ENCODE assay signal across 8 cellular contexts in the genomic region with DNA sequence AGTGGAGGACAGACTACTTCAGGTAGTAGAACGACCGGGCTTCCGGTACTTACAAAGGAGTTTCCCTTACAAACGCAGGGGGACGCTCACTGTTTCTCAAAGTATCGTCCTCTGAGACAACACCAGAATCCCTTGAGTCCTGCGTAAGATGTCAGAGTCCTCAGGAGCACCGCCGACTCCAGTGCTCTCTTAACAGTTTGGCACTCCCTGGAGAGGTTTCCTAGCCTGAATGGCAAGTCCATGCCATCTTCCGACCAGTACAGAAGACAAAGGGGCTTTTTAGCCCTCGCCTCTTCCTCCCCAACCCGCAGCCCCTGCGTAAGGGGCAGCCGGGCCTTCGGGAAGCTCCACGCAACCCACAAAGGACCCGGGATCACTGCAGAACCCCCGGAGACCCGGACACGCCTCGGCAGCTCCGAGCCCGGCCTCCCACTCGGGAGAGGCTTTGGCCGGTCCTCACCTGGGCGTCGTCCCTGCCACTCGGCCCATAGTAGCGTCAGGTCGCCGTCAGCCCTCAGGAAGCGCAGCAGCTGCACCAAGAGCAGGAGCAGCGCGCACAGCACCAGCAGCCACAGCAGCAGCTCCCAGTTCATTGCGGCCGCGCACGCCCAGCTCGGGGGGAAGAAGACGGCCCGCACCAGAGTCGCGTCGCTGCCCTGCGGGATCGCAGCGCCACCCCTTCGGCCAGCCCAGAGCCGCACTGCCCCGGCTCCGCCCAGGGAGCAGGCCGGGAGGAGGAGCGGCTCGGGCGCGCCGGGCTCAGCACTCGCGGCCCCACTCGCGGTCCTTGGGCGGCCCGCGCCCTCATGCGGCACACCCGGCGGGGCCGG.
DNase-seq lines count a peak whose midpoint lies in the region; ATAC-seq and TF ChIP-seq lines count a peak whose summit lies in the region.

A gene with protein sequence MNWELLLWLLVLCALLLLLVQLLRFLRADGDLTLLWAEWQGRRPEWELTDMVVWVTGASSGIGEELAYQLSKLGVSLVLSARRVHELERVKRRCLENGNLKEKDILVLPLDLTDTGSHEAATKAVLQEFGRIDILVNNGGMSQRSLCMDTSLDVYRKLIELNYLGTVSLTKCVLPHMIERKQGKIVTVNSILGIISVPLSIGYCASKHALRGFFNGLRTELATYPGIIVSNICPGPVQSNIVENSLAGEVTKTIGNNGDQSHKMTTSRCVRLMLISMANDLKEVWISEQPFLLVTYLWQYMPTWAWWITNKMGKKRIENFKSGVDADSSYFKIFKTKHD (minus strand): TSS at position 682 of the 830 bp plus-strand sequence. CDS start 89 bp downstream, at position 593.

- in situ Hi-C loops in brain microvascular endothelial cell (cut with HindIII; ENCODE audit: low pct_ligation_motif_present, low sequenced_read_pairs), result loop anchor here (25.0 kb wide), 1 partner anchor 203 kb away; no protein-coding TSS in a partner anchor

- no peaks in the 10 kb centered on the region for H3K9me3 ChIP-seq in iPS-20b (ENCODE audit: insufficient read depth, low read depth, low read length)

- peak; percentile 87 for ATAC-seq in HG02852 (IDR thresholded peaks at IDR 0.05; ENCODE audit: unreplicated experiment)

- H3K4me1 ChIP-seq in iPS-20b (ENCODE audit: insufficient read depth, low read length), result peaks cover 9% of the 10 kb centered on the region; the same call in 1 of the 2 replicates

- H3K4me3 ChIP-seq in brain microvascular endothelial cell (ENCODE audit: low read depth, low read length) (peak within 1 kb of the TSS; percentile 85), iPS-20b (ENCODE audit: low read length) (peak within 1 kb of the TSS; percentile 85), skin epidermis (peak within 1 kb of the TSS; percentile 74 to 88 (median 83))

- DNase-seq in NCI-H1436 (lab: John Stamatoyannopoulos, UW) (peak; percentile 54), NCI-H1436 treated with DMSO at 0.1 percent for 48 hours (lab: John Stamatoyannopoulos, UW) (no peak), NCI-H1930 (lab: John Stamatoyannopoulos, UW) (peak; percentile 38 to 70), UCSD-AML1 (lab: John Stamatoyannopoulos, UW; ENCODE audit: unreplicated experiment) (peak; percentile 87), brain microvascular endothelial cell (peak; percentile 60)

- peak; percentile 39 for TF ChIP-seq CTCF in brain microvascular endothelial cell (IDR thresholded peaks at IDR 0.05; ENCODE audit: low read depth, low read length, missing control alignments)

- H3K36me3 ChIP-seq in brain microvascular endothelial cell (replicated peaks) (no peaks in the 10 kb centered on the region), iPS-20b (ENCODE audit: insufficient read depth, low read depth, low read length) (no peaks in the 10 kb centered on the region)

- H3K27me3 ChIP-seq in brain microvascular endothelial cell (replicated peaks) (no peaks in the 10 kb centered on the region), iPS-20b (ENCODE audit: insufficient read depth, low read length) (peaks cover 14% of the 10 kb centered on the region)

- H3K27ac ChIP-seq in brain microvascular endothelial cell, result peak within 1 kb of the TSS; percentile 15
- no peak within 1 kb of the TSS for H3K27ac ChIP-seq in iPS-20b (ENCODE audit: low read length)
- peak within 1 kb of the TSS; percentile 82 to 97 (median 90) for H3K27ac ChIP-seq in skin epidermis

- H3K9ac ChIP-seq in iPS-20b (ENCODE audit: low read depth, low read length), result peak within 1 kb of the TSS; percentile 70; the same call in 1 of the 2 replicates
